8 cellular contexts compared by ENCODE assay signal in genomic region chr11:66070604-66071325, GRCh38. TPM values are rescaled to one million over a fixed set of nuclear protein-coding genes. Genes with fewer than 3 reads are reported as not detected.
DNase-seq lines count a peak whose midpoint lies in the region; ATAC-seq, FAIRE-seq and TF ChIP-seq lines count a peak whose summit lies in the region.

No MANE protein-coding gene starts in this region.

- no peaks in the 10 kb centered on the region for H3K9me3 Mint-ChIP-seq in activated naive CD4-positive, alpha-beta T cell treated with anti-CD3 and anti-CD28 coated beads, Interleukin-2, amount 50 U/mL, for 24 hours

- TF ChIP-seq CTCF in AG10803 (conservative IDR thresholded peaks at IDR 0.05; ENCODE audit: low read length) (no peak), pancreas (IDR thresholded peaks at IDR 0.05) (no peak)

- H3K36me3 Mint-ChIP-seq in activated naive CD4-positive, alpha-beta T cell treated with anti-CD3 and anti-CD28 coated beads, Interleukin-2, amount 50 U/mL, for 24 hours, result peaks cover 18% of the 10 kb centered on the region

- H3K27ac ChIP-seq in HUES6 (ENCODE audit: low read depth, low read length), result no peak overlapping the region
- peak overlapping the region; percentile 59 to 90 (median 80) for H3K27ac ChIP-seq in pancreas

- no peaks in the 10 kb centered on the region for H3K27me3 Mint-ChIP-seq in activated naive CD4-positive, alpha-beta T cell treated with anti-CD3 and anti-CD28 coated beads, Interleukin-2, amount 50 U/mL, for 24 hours

- peak overlapping the region; percentile 94 for H3K27ac Mint-ChIP-seq in activated naive CD4-positive, alpha-beta T cell treated with anti-CD3 and anti-CD28 coated beads, Interleukin-2, amount 50 U/mL, for 24 hours

- H3K4me1 ChIP-seq in HUES6 (ENCODE audit: control insufficient read depth, insufficient read depth, low read length), result peaks cover 23% of the 10 kb centered on the region
- H3K4me1 ChIP-seq in pancreas, result peaks cover 0 to 17% (median 11%) of the 10 kb centered on the region in 3 donors

- peak overlapping the region; percentile 94 for H3K4me3 Mint-ChIP-seq in activated naive CD4-positive, alpha-beta T cell treated with anti-CD3 and anti-CD28 coated beads, Interleukin-2, amount 50 U/mL, for 24 hours

- FAIRE-seq in pancreas (lab: Jason Lieb, UNC), result no peak

- WGBS in pancreas, 2 donors, result 1% methylated on average over 20 to 58 of the region's 58 CpGs

- H3K9ac ChIP-seq in HUES6 (ENCODE audit: low read length), result peak overlapping the region; percentile 77

- H3K36me3 ChIP-seq in HUES6 (ENCODE audit: control insufficient read depth, insufficient read depth, low read length), result peaks cover 42% of the 10 kb centered on the region
- H3K36me3 ChIP-seq in pancreas, result peaks cover 3 to 13% (median 7%) of the 10 kb centered on the region in 3 donors

- peak; percentile 11 for ATAC-seq in GM19025 (IDR thresholded peaks at IDR 0.05; ENCODE audit: low read depth, unreplicated experiment)
- peak; percentile 11 for ATAC-seq in Right ventricle myocardium superior (ENCODE audit: poor library complexity)
- ATAC-seq in pancreas, result peak; percentile 24 to 51 (median 30)

- peaks cover 79% of the 10 kb centered on the region for H3K4me1 Mint-ChIP-seq in activated naive CD4-positive, alpha-beta T cell treated with anti-CD3 and anti-CD28 coated beads, Interleukin-2, amount 50 U/mL, for 24 hours

- intact Hi-C loops in Right ventricle myocardium superior (cut with DNase I), result loop anchor here (5.0 kb wide), 1 partner anchor 57 kb away; no protein-coding TSS in a partner anchor
- intact Hi-C loops in pancreas (cut with DNase I), result loop anchor here in 1 of 3 donors (10.0 kb wide), 1 partner anchor 64 kb away; no protein-coding TSS in a partner anchor

- H3K9me3 ChIP-seq in HUES6 (ENCODE audit: control insufficient read depth, insufficient read depth, low read depth, low read length) (no peaks in the 10 kb centered on the region), pancreas (no peaks in the 10 kb centered on the region)

- H3K4me3 ChIP-seq in AG10803 (ENCODE audit: low read length), result peak overlapping the region; percentile 72
- H3K4me3 ChIP-seq in HUES6 (ENCODE audit: low read depth, low read length), result peak overlapping the region; percentile 78
- peak overlapping the region; percentile 73 to 90 (median 78) for H3K4me3 ChIP-seq in pancreas

- DNase-seq in AG10803 (ENCODE audit: low read depth) (peak; percentile 28), Right ventricle myocardium superior (peak; percentile 81), pancreas (peak; percentile 50 to 85 (median 69)), DMS114 treated with DMSO at 0.1 percent for 48 hours (lab: John Stamatoyannopoulos, UW; ENCODE audit: unreplicated experiment) (no peak), SHP77 treated with DMSO at 0.1 percent for 48 hours (lab: John Stamatoyannopoulos, UW) (no peak)

- H3K27me3 ChIP-seq in HUES6 (ENCODE audit: control insufficient read depth, insufficient read depth, low read length) (no peaks in the 10 kb centered on the region), pancreas (no peaks in the 10 kb centered on the region)

RNA-seq across cellular contexts. Expression of gene PACS1, which starts 0.7 kb away (rescaled TPM):
- total RNA-seq in Right ventricle myocardium superior (46.5 TPM), pancreas (10 to 100 TPM; 19.6 to 61.0 (median 28.8) TPM)
- 10 to 100 TPM; 16.9 to 27.1 TPM for polyA plus RNA-seq in pancreas

RNA-seq across cellular contexts. Expression of gene SF3B2, which starts 18.6 kb away (rescaled TPM):
- 61.2 TPM for total RNA-seq in Right ventricle myocardium superior
- total RNA-seq in pancreas, result 100 to 1,000 TPM in 1 of 6 donors, 10 to 100 TPM in 5; 64.4 to 118 (median 83.3) TPM
- polyA plus RNA-seq in pancreas, result 10 to 100 TPM; 75.8 to 99.0 TPM

RNA-seq across cellular contexts. Expression of gene GAL3ST3, which starts 21.8 kb away (rescaled TPM):
- total RNA-seq in Right ventricle myocardium superior, result 0.73 TPM
- total RNA-seq in pancreas, result under 1 TPM in 5 of 6 donors, not detected in 1; 0.20 to 0.83 (median 0.43) TPM
- polyA plus RNA-seq in pancreas, result 1 to 10 TPM in 1 of 2 donors, under 1 TPM in 1; 0.27 to 1.8 TPM

RNA-seq across cellular contexts. Expression of gene CATSPER1, which starts 44.5 kb away (rescaled TPM):
- total RNA-seq in Right ventricle myocardium superior, result not detected
- under 1 TPM in 2 of 6 donors, not detected in 4; 0.06 to 0.41 TPM for total RNA-seq in pancreas
- under 1 TPM; 0.27 to 0.38 TPM for polyA plus RNA-seq in pancreas

RNA-seq across cellular contexts. Expression of gene CST6, which starts 59.0 kb away (rescaled TPM):
- total RNA-seq in Right ventricle myocardium superior, result not detected
- under 1 TPM in 3 of 6 donors, not detected in 3; 0.22 to 0.94 (median 0.64) TPM for total RNA-seq in pancreas
- polyA plus RNA-seq in pancreas, result under 1 TPM in 1 of 2 donors, not detected in 1; 0.80 TPM

Comparison
In these comparisons a context has a peak if more than half of its experiments do, and no peak if none do; other contexts are left out.
1. DNase-seq: peak in AG10803 (single experiment), Right ventricle myocardium superior (single experiment) and pancreas (6 of 6); none in DMS114 treated with DMSO at 0.1 percent for 48 hours (single experiment) and SHP77 treated with DMSO at 0.1 percent for 48 hours (single experiment).
2. Peak in every context shown above with its lines, with median percentiles within 50 percentile points of each other: H3K4me3 ChIP-seq and ATAC-seq.